In the genomic region with DNA sequence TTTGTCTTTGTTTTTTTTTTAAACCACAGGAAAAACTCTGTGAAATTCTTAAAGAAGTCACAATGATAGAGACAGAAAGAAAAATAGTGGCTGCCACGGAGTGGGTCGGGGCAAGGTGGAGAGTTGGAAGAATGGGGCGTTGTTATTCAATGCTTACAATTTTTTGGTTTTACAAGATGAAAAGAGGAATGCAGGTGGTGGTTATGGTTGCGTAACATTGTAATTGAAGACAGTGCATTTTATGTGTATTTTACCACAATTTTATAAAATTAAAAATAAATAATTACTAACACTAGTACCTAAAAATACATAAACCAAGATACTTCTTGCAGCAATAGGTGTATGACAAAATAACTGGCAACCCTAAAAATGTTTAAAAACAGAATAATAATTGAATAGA, we compare ENCODE assay signal across 24 cellular contexts.
"Had no signal": no experiment of that assay in that cellular context is flagged by ENCODE, and none has a peak within 500 bp of the region (broad histone marks: within the 10 kb centered on the region; RNA-seq: fewer than 3 reads in every experiment).

No MANE protein-coding gene starts in this region.

- H3K4me3 ChIP-seq: coronary artery, dorsolateral prefrontal cortex, esophagus muscularis mucosa, gastrocnemius medialis, heart right ventricle, left lung, lower lobe of right lung, mucosa of descending colon had no signal

- H3K4me1 ChIP-seq: esophagus muscularis mucosa, gastrocnemius medialis, heart right ventricle, left lung, lower lobe of right lung had no signal

- H3K4me3 Mint-ChIP-seq: mesothelial cell of epicardium, naive B cell had no signal

- H3K27ac ChIP-seq: coronary artery, dorsolateral prefrontal cortex, esophagus muscularis mucosa, gastrocnemius medialis, heart right ventricle, left lung, lower lobe of right lung had no signal

- H3K9me3 ChIP-seq: esophagus muscularis mucosa, gastrocnemius medialis, heart right ventricle, left lung, lower lobe of right lung, mucosa of descending colon had no signal

- H3K4me1 Mint-ChIP-seq: mesothelial cell of epicardium, naive B cell had no signal

- H3K36me3 ChIP-seq: esophagus muscularis mucosa, gastrocnemius medialis, heart right ventricle, left lung, lower lobe of right lung had no signal

- ATAC-seq: gastrocnemius medialis, heart right ventricle, left cardiac atrium, left lung, left ventricle myocardium superior, lower lobe of right lung, mucosa of descending colon had no signal

- FAIRE-seq: colon, endothelial cell of umbilical vein, islet of Langerhans, keratinocyte had no signal

- H3K27ac Mint-ChIP-seq: mesothelial cell of epicardium, naive B cell had no signal

- DNase-seq: dermis blood vessel endothelial cell; dorsolateral prefrontal cortex; effector CD4-positive, alpha-beta T cell; effector memory CD4-positive, alpha-beta T cell; foreskin melanocyte; gastrocnemius medialis; glutamatergic neuron; head of caudate nucleus; heart right ventricle; hippocampal formation; left cardiac atrium; left lung; left ventricle myocardium superior; lower lobe of right lung; mesenchymal stem cell; mucosa of descending colon; naive B cell had no signal

- H3K9me3 Mint-ChIP-seq: mesothelial cell of epicardium, naive B cell had no signal

- H3K27me3 ChIP-seq: gastrocnemius medialis, heart right ventricle, left lung had no signal

- H3K36me3 Mint-ChIP-seq: mesothelial cell of epicardium, naive B cell had no signal
